ENCODE assay signal across 1 cellular context in the genomic region with DNA sequence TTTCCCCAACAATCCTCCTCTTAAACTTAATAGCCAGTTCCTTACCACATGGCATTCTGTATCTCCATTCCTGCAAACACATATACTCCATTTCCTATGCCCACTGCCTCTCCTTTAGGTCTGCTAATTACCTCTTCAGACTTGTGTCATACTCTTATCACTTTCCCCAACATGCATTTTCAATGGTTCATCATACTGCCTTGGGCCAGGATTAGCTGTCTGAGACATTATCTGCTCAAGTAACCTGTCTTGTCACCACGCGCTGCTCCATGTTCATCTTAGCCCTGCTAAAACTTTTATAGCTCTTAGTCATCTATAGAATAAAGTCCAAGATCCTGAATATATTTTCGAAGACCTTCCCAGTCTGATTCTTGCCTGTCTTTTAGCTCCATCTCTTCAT.
TF ChIP-seq lines count a peak whose summit lies in the region.

No MANE protein-coding gene starts in this region.

TF ChIP-seq in K562, 482 proteins besides CTCF, POLR2A, EP300 and RAD21 (continued from another document and continues in another):
- no peak for TF ChIP-seq ATF6 (CRISPR knock-in tag; IDR thresholded peaks at IDR 0.05)
- no peak for TF ChIP-seq ASH1L (IDR thresholded peaks at IDR 0.05; ENCODE audit: borderline replicate concordance, low read depth, partially characterized antibody)
- TF ChIP-seq ZKSCAN8 (CRISPR knock-in tag; IDR thresholded peaks at IDR 0.05) = no peak
- TF ChIP-seq HOMEZ (CRISPR knock-in tag; IDR thresholded peaks at IDR 0.05) = no peak
- no peak for TF ChIP-seq HNRNPL (IDR thresholded peaks at IDR 0.05; ENCODE audit: low read depth, low read length)
- no peak for TF ChIP-seq HBP1 (CRISPR knock-in tag; IDR thresholded peaks at IDR 0.05)
- no peak for TF ChIP-seq ZNF740 (CRISPR knock-in tag; IDR thresholded peaks at IDR 0.05)
- no peak for TF ChIP-seq ZNF740 (tag; IDR thresholded peaks at IDR 0.05)
- TF ChIP-seq ETV5 (CRISPR knock-in tag; IDR thresholded peaks at IDR 0.05; ENCODE audit: low read depth) = no peak
- no peak for TF ChIP-seq ETS2 (tag; IDR thresholded peaks at IDR 0.05; ENCODE audit: borderline replicate concordance, poor library complexity, severe bottlenecking)
- TF ChIP-seq MCM2 (IDR thresholded peaks at IDR 0.05; ENCODE audit: low read depth) = no peak
- peak; percentile 41; the same call in 1 of the 2 replicates for TF ChIP-seq HES1 (IDR thresholded peaks at IDR 0.05; ENCODE audit: low read depth)
- TF ChIP-seq, protein P1, sequence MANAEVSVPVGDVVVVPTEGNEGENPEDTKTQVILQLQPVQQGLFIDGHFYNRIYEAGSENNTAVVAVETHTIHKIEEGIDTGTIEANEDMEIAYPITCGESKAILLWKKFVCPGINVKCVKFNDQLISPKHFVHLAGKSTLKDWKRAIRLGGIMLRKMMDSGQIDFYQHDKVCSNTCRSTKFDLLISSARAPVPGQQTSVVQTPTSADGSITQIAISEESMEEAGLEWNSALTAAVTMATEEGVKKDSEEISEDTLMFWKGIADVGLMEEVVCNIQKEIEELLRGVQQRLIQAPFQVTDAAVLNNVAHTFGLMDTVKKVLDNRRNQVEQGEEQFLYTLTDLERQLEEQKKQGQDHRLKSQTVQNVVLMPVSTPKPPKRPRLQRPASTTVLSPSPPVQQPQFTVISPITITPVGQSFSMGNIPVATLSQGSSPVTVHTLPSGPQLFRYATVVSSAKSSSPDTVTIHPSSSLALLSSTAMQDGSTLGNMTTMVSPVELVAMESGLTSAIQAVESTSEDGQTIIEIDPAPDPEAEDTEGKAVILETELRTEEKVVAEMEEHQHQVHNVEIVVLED (CRISPR knock-in tag; IDR thresholded peaks at IDR 0.05) = no peak
- peak; percentile 95 for TF ChIP-seq TEAD4 (IDR thresholded peaks at IDR 0.05; ENCODE audit: low read length)
- no peak for TF ChIP-seq TEAD4 (CRISPR knock-in tag; IDR thresholded peaks at IDR 0.05; ENCODE audit: borderline replicate concordance)
- no peak for TF ChIP-seq TCF15 (CRISPR knock-in tag; IDR thresholded peaks at IDR 0.05)
- TF ChIP-seq TBL1XR1 (IDR thresholded peaks at IDR 0.05; ENCODE audit: low read length in 2 of 2) = peak in 1 of 2 experiments; percentile 43; a peak in 1 of 4 replicates
- no peak for TF ChIP-seq ELK1 (CRISPR knock-in tag; IDR thresholded peaks at IDR 0.05)
- peak; percentile 88 for TF ChIP-seq SMARCA4 (IDR thresholded peaks at IDR 0.05)
- no peak for TF ChIP-seq ETV6 (IDR thresholded peaks at IDR 0.05; ENCODE audit: borderline replicate concordance in 1 of 2, low read depth in 2 of 2, low read length in 1 of 2)
- TF ChIP-seq ETV6 (CRISPR knock-in tag; IDR thresholded peaks at IDR 0.05; ENCODE audit: borderline replicate concordance) = no peak
- TF ChIP-seq XRCC3 (IDR thresholded peaks at IDR 0.05) = 0 out of 2 replicates have a peak, but pooled peaks have one; percentile 24
- no peak for TF ChIP-seq THAP7 (CRISPR knock-in tag; IDR thresholded peaks at IDR 0.05)
- no peak for TF ChIP-seq STAT5B (CRISPR knock-in tag; IDR thresholded peaks at IDR 0.05)
- no peak for TF ChIP-seq E2F6 (IDR thresholded peaks at IDR 0.05; ENCODE audit: borderline replicate concordance in 1 of 2, extremely low read depth in 1 of 2, insufficient read depth in 1 of 2, insufficient read length in 1 of 2, low read depth in 1 of 2, low read length in 1 of 2, poor library complexity in 1 of 2, severe bottlenecking in 1 of 2)
- TF ChIP-seq PHTF2 (CRISPR knock-in tag; IDR thresholded peaks at IDR 0.05) = no peak
- TF ChIP-seq, protein P2, sequence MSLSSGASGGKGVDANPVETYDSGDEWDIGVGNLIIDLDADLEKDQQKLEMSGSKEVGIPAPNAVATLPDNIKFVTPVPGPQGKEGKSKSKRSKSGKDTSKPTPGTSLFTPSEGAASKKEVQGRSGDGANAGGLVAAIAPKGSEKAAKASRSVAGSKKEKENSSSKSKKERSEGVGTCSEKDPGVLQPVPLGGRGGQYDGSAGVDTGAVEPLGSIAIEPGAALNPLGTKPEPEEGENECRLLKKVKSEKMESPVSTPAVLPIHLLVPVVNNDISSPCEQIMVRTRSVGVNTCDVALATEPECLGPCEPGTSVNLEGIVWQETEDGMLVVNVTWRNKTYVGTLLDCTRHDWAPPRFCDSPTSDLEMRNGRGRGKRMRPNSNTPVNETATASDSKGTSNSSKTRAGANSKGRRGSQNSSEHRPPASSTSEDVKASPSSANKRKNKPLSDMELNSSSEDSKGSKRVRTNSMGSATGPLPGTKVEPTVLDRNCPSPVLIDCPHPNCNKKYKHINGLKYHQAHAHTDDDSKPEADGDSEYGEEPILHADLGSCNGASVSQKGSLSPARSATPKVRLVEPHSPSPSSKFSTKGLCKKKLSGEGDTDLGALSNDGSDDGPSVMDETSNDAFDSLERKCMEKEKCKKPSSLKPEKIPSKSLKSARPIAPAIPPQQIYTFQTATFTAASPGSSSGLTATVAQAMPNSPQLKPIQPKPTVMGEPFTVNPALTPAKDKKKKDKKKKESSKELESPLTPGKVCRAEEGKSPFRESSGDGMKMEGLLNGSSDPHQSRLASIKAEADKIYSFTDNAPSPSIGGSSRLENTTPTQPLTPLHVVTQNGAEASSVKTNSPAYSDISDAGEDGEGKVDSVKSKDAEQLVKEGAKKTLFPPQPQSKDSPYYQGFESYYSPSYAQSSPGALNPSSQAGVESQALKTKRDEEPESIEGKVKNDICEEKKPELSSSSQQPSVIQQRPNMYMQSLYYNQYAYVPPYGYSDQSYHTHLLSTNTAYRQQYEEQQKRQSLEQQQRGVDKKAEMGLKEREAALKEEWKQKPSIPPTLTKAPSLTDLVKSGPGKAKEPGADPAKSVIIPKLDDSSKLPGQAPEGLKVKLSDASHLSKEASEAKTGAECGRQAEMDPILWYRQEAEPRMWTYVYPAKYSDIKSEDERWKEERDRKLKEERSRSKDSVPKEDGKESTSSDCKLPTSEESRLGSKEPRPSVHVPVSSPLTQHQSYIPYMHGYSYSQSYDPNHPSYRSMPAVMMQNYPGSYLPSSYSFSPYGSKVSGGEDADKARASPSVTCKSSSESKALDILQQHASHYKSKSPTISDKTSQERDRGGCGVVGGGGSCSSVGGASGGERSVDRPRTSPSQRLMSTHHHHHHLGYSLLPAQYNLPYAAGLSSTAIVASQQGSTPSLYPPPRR (CRISPR knock-in tag; IDR thresholded peaks at IDR 0.05; ENCODE audit: borderline replicate concordance) = no peak
- TF ChIP-seq MTA1 (IDR thresholded peaks at IDR 0.05; ENCODE audit: borderline replicate concordance) = no peak
- no peak for TF ChIP-seq ZNF707 (CRISPR knock-in tag; conservative IDR thresholded peaks at IDR 0.05)
- peak; percentile 27; the same call in 1 of the 2 replicates for TF ChIP-seq TARDBP (IDR thresholded peaks at IDR 0.05)
- peak; percentile 47; the same call in 1 of the 2 replicates for TF ChIP-seq ATF3 (IDR thresholded peaks at IDR 0.05)
- no peak for TF ChIP-seq ATF3 (CRISPR knock-in tag; conservative IDR thresholded peaks at IDR 0.05)
- TF ChIP-seq PHF8 (IDR thresholded peaks at IDR 0.05; ENCODE audit: borderline replicate concordance, low read length) = no peak
- no peak for TF ChIP-seq ZBTB1 (CRISPR knock-in tag; IDR thresholded peaks at IDR 0.05; ENCODE audit: borderline replicate concordance, low read depth)
- peak; percentile 72; the same call in 1 of the 2 replicates for TF ChIP-seq KLF16 (IDR thresholded peaks at IDR 0.05)
- no peak for TF ChIP-seq ZNF764 (CRISPR knock-in tag; IDR thresholded peaks at IDR 0.05; ENCODE audit: low read depth)
- TF ChIP-seq SAFB (IDR thresholded peaks at IDR 0.05; ENCODE audit: borderline replicate concordance, low read depth, low read length) = no peak
- no peak for TF ChIP-seq ZNF507 (tag; conservative IDR thresholded peaks at IDR 0.05)
